In the genomic region with DNA sequence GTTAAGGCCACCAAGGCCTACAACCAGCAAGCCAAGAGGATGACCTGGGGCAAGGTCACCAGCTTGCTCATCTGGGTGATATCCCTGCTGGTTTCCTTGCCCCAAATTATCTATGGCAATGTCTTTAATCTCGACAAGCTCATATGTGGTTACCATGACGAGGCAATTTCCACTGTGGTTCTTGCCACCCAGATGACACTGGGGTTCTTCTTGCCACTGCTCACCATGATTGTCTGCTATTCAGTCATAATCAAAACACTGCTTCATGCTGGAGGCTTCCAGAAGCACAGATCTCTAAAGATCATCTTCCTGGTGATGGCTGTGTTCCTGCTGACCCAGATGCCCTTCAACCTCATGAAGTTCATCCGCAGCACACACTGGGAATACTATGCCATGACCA, we compare ENCODE assay signal across 15 cellular contexts. TPM values are rescaled to one million over a fixed set of nuclear protein-coding genes. Genes with fewer than 3 reads are reported as not detected.
DNase-seq lines count a peak whose midpoint lies in the region; ATAC-seq and TF ChIP-seq lines count a peak whose summit lies in the region.
"Had no signal": no experiment of that assay in that cellular context is flagged by ENCODE, and none has a peak within 500 bp of the region (broad histone marks: within the 10 kb centered on the region; RNA-seq: fewer than 3 reads in every experiment).

No MANE protein-coding gene starts in this region.

- BruUV-seq in Calu3 (replicated peaks; lab: Mats Ljungman, UMichigan), result no TSS peak

- H3K4me1 ChIP-seq in SJSA1 (replicated peaks) (peaks cover 37% of the 10 kb centered on the region), transverse colon (peaks cover 0 to 12% (median 3%) of the 10 kb centered on the region in 4 donors)

- H3K36me3 ChIP-seq in SJSA1, result peaks cover 21% of the 10 kb centered on the region
- H3K36me3 ChIP-seq in transverse colon, result peaks cover 0 to 26% (median 4%) of the 10 kb centered on the region in 4 donors

- H3K27ac ChIP-seq in SJSA1 (peak overlapping the region; percentile 80), transverse colon (peak overlapping the region; percentile 21 to 51 (median 35))

- H3K4me3 Mint-ChIP-seq in activated T-cell treated with anti-CD3 and anti-CD28 coated beads, Interleukin-2, amount 50 U/mL, for 24 hours, result no peak overlapping the region
- H3K4me3 Mint-ChIP-seq in activated naive CD8-positive, alpha-beta T cell treated with anti-CD3 and anti-CD28 coated beads, Interleukin-2, amount 50 U/mL, for 24 hours, result no peak overlapping the region
- H3K4me3 Mint-ChIP-seq in Calu3 (ENCODE audit: low read depth, unreplicated experiment), result no peak overlapping the region
- H3K4me3 Mint-ChIP-seq: CD14-positive monocyte had no signal

- CTCF ChIA-PET in Calu3 (lab: Charles Lee), result no interaction called here

- no peak for TF ChIP-seq POLR2A in transverse colon (IDR thresholded peaks at IDR 0.05)

- 95% methylated on average over 3 of the region's 3 CpGs; no CpG with 5 or more reads in 1 of the 2 donors for WGBS in transverse colon (ENCODE audit: low coverage in 1 of 2), 2 donors

- peak overlapping the region; percentile 61 for H3K27ac Mint-ChIP-seq in activated T-cell treated with anti-CD3 and anti-CD28 coated beads, Interleukin-2, amount 50 U/mL, for 24 hours
- peak overlapping the region; percentile 57 for H3K27ac Mint-ChIP-seq in activated naive CD8-positive, alpha-beta T cell treated with anti-CD3 and anti-CD28 coated beads, Interleukin-2, amount 50 U/mL, for 24 hours
- H3K27ac Mint-ChIP-seq in Calu3 (ENCODE audit: unreplicated experiment), result no peak overlapping the region

- TF ChIP-seq CTCF in transverse colon (IDR thresholded peaks at IDR 0.05) (no peak), Calu3 (IDR thresholded peaks at IDR 0.05; ENCODE audit: unreplicated experiment) (no peak)

- TF ChIP-seq EP300 in transverse colon (IDR thresholded peaks at IDR 0.05; ENCODE audit: low read depth), result no peak

- H3K9me3 ChIP-seq in SJSA1 (replicated peaks) (no peaks in the 10 kb centered on the region; the same call in 1 of the 2 replicates), transverse colon (no peaks in the 10 kb centered on the region)

- in situ Hi-C loops in transverse colon (cut with MboI; ENCODE audit: low pct_ligation_motif_present in 1 of 4, low pct_unique_long_range_greater_than_20kb in 1 of 4, low sequenced_read_pairs in 3 of 4), result loop anchor here (10.0 to 25.0 kb wide), 5 partner anchors 138 to 440 kb away; partner anchors contain the start of genes CCR1 (in 2 of the 4), CCR2 (in 1 of the 4) and CCR5 (in 1 of the 4)

- peaks cover 97% of the 10 kb centered on the region for H3K4me1 Mint-ChIP-seq in activated T-cell treated with anti-CD3 and anti-CD28 coated beads, Interleukin-2, amount 50 U/mL, for 24 hours (ENCODE audit: low read depth)
- peaks cover 88% of the 10 kb centered on the region for H3K4me1 Mint-ChIP-seq in activated naive CD8-positive, alpha-beta T cell treated with anti-CD3 and anti-CD28 coated beads, Interleukin-2, amount 50 U/mL, for 24 hours
- H3K4me1 Mint-ChIP-seq in Calu3 (ENCODE audit: low read depth, unreplicated experiment), result no peaks in the 10 kb centered on the region
- H3K4me1 Mint-ChIP-seq: CD14-positive monocyte had no signal

- no peak for DNase-seq in activated T-cell treated with anti-CD3 and anti-CD28 coated beads, Interleukin-2, amount 50 U/mL, for 24 hours
- DNase-seq in activated T-cell treated with anti-CD3 and anti-CD28 coated beads, Interleukin-2, amount 50 U/mL, for 1 hour, result no peak
- DNase-seq in SJSA1 (ENCODE audit: low read depth in 1 of 2, low spot score in 2 of 2) (no peak), transverse colon (no peak), dermis blood vessel endothelial cell (no peak), Calu3 (no peak)
- DNase-seq in activated naive CD8-positive, alpha-beta T cell treated with anti-CD3 and anti-CD28 coated beads, Interleukin-2, amount 50 U/mL, for 24 hours, result no peak
- DNase-seq: ACHN, NCI-H2171 treated with DMSO at 0.1 percent for 48 hours, NCI-H69 had no signal

- H3K36me3 Mint-ChIP-seq in activated T-cell treated with anti-CD3 and anti-CD28 coated beads, Interleukin-2, amount 50 U/mL, for 24 hours (ENCODE audit: low read depth), result peaks cover 72% of the 10 kb centered on the region
- peaks cover 50% of the 10 kb centered on the region for H3K36me3 Mint-ChIP-seq in activated naive CD8-positive, alpha-beta T cell treated with anti-CD3 and anti-CD28 coated beads, Interleukin-2, amount 50 U/mL, for 24 hours (ENCODE audit: low read depth)
- H3K36me3 Mint-ChIP-seq in Calu3 (ENCODE audit: insufficient read depth, unreplicated experiment), result no peaks in the 10 kb centered on the region

- intact Hi-C loops in transverse colon (cut with DNase I; ENCODE audit: low total_unique reads), result no loop called here
- intact Hi-C loops in Calu3 (cut with micrococcal nuclease; ENCODE audit: unreplicated experiment), result no loop called here

- H3K4me3 ChIP-seq in SJSA1, result no peak overlapping the region
- no peak overlapping the region for H3K4me3 ChIP-seq in transverse colon
- H3K4me3 ChIP-seq: GM12878 had no signal

- H3K27me3 ChIP-seq in SJSA1 (replicated peaks) (no peaks in the 10 kb centered on the region), transverse colon (no peaks in the 10 kb centered on the region)

- no peaks in the 10 kb centered on the region for H3K9me3 Mint-ChIP-seq in activated T-cell treated with anti-CD3 and anti-CD28 coated beads, Interleukin-2, amount 50 U/mL, for 24 hours
- H3K9me3 Mint-ChIP-seq in activated naive CD8-positive, alpha-beta T cell treated with anti-CD3 and anti-CD28 coated beads, Interleukin-2, amount 50 U/mL, for 24 hours, result no peaks in the 10 kb centered on the region
- H3K9me3 Mint-ChIP-seq in Calu3 (ENCODE audit: low read depth, unreplicated experiment), result no peaks in the 10 kb centered on the region
- H3K9me3 Mint-ChIP-seq: CD14-positive monocyte had no signal

- no peak for ATAC-seq in activated naive CD8-positive, alpha-beta T cell treated with anti-CD3 and anti-CD28 coated beads, Interleukin-2, amount 50 U/mL, for 24 hours
- ATAC-seq in GM21528 (IDR thresholded peaks at IDR 0.05; ENCODE audit: low FRiP score, unreplicated experiment), result no peak
- ATAC-seq: GM12878, Right ventricle myocardium inferior had no signal

- peaks cover 7% of the 10 kb centered on the region for H3K27me3 Mint-ChIP-seq in activated T-cell treated with anti-CD3 and anti-CD28 coated beads, Interleukin-2, amount 50 U/mL, for 24 hours
- H3K27me3 Mint-ChIP-seq in activated naive CD8-positive, alpha-beta T cell treated with anti-CD3 and anti-CD28 coated beads, Interleukin-2, amount 50 U/mL, for 24 hours, result peaks cover 6% of the 10 kb centered on the region
- no peaks in the 10 kb centered on the region for H3K27me3 Mint-ChIP-seq in Calu3 (ENCODE audit: unreplicated experiment)

RNA-seq across cellular contexts. Expression of gene CXCR6, which starts 3.6 kb away (rescaled TPM):
- total RNA-seq in SJSA1 (2014; rRNA removed; shearing (Covaris generic)), result not detected in 2 replicates
- total RNA-seq in transverse colon (1 to 10 TPM in 3 of 4 donors, not detected in 1; 3.3 to 9.4 (median 6.7) TPM), dermis blood vessel endothelial cell (not detected in 2 replicates), Calu3 (2022) (not detected in 2 replicates)
- total RNA-seq: GM12878, renal cortical epithelial cell had no signal

RNA-seq across cellular contexts. Expression of gene FYCO1, which starts 48.7 kb away (rescaled TPM):
- 5.4 and 7.6 TPM in 2 replicates for total RNA-seq in SJSA1 (2014; rRNA removed; shearing (Covaris generic))
- total RNA-seq in transverse colon (10 to 100 TPM; 34.5 to 40.0 (median 38.1) TPM), dermis blood vessel endothelial cell (14.5 and 20.9 TPM in 2 replicates), Calu3 (2022) (24.5 and 26.7 TPM in 2 replicates)
